ENCODE assay signal across 1 cellular context in genomic region chr5:177124486-177124991, GRCh38.
A peak's percentile ranks its signal among the peaks of the same experiment; 100 is the strongest.
TF ChIP-seq lines count a peak whose summit lies in the region.

No MANE protein-coding gene starts in this region.

TF ChIP-seq in K562, 482 proteins besides CTCF, POLR2A, EP300 and RAD21:
- TF ChIP-seq NCOA4 (IDR thresholded peaks at IDR 0.05; ENCODE audit: partially characterized antibody) (no peak), CSDE1 (IDR thresholded peaks at IDR 0.05) (no peak), RCOR1 (IDR thresholded peaks at IDR 0.05; ENCODE audit: borderline replicate concordance in 1 of 2, low read depth in 2 of 2, low read length in 2 of 2) (peak in 1 of 2 experiments; percentile 25; a peak in 2 of 4 replicates), STAG1 (CRISPR knock-in tag; IDR thresholded peaks at IDR 0.05; ENCODE audit: borderline replicate concordance) (no peak), CBFA2T3 (IDR thresholded peaks at IDR 0.05) (no peak), ZNF766 (CRISPR knock-in tag; conservative IDR thresholded peaks at IDR 0.05) (no peak), NR1H2 (CRISPR knock-in tag; IDR thresholded peaks at IDR 0.05) (no peak), OTX1 (CRISPR knock-in tag; IDR thresholded peaks at IDR 0.05) (no peak), BACH1 (tag; IDR thresholded peaks at IDR 0.05) (no peak), GMEB1 (CRISPR knock-in tag; IDR thresholded peaks at IDR 0.05) (no peak), KDM1A (IDR thresholded peaks at IDR 0.05) (peak; percentile 59 to 66; a peak in 3 of 4 replicates), CHCHD3 (CRISPR knock-in tag; IDR thresholded peaks at IDR 0.05) (no peak), PKNOX1 (IDR thresholded peaks at IDR 0.05) (peak; percentile 95), RBFOX2 (IDR thresholded peaks at IDR 0.05; ENCODE audit: low read depth, low read length) (no peak), ZNF512 (tag; IDR thresholded peaks at IDR 0.05) (no peak), PBX2 (CRISPR knock-in tag; IDR thresholded peaks at IDR 0.05; ENCODE audit: low read depth) (peak; percentile 32; the same call in 1 of the 2 replicates), PBX2 (tag; conservative IDR thresholded peaks at IDR 0.05; ENCODE audit: low read depth) (no peak), PCBP2 (IDR thresholded peaks at IDR 0.05; ENCODE audit: low read depth, low read length, poor library complexity, severe bottlenecking) (no peak), HEY1 (CRISPR knock-in tag; IDR thresholded peaks at IDR 0.05; ENCODE audit: borderline replicate concordance) (no peak), ZNF785 (CRISPR knock-in tag; IDR thresholded peaks at IDR 0.05) (no peak), ZNF76 (CRISPR knock-in tag; IDR thresholded peaks at IDR 0.05; ENCODE audit: borderline replicate concordance) (no peak), NFE2L1 (tag; IDR thresholded peaks at IDR 0.05; ENCODE audit: borderline replicate concordance, low read depth) (no peak)
TF ChIP-seq in K562: peak in this region for 4.
